In the genomic region with DNA sequence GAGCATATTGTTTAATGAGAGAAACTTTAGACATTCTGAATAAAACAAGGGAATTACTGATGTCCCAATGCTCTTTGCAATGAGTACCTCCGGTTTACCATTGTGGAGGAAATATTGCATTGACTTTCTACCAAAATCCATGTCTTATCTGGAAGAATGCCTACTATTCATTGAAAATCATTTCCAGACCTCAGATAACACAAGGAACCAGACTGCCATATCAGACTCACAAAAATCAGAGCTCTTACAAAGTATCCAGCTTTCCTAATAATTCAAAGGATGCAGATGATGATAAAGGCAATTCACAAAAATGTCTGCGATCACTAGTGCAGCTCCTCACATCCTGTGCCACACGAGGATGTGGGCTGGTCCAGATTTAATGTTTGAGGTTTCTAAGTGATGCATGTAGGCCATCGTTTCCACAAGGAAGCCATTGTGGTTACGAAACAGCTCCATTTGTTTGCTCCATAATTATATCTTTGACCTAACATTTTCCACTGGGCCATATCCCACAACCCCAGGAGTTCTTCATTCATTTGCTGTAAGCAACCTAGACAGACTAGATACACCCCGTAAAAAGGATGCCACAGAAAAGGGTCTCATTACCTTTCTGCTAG, we compare ENCODE assay signal across 1 cellular context.
TF ChIP-seq lines count a peak whose summit lies in the region.

No MANE protein-coding gene starts in this region.

TF ChIP-seq in SK-N-SH, 30 proteins besides CTCF, POLR2A, EP300 and RAD21 (continued from another document):
- TF ChIP-seq FOXJ3 (CRISPR knock-in tag; IDR thresholded peaks at IDR 0.05) (no peak), RXRA (IDR thresholded peaks at IDR 0.05; ENCODE audit: borderline replicate concordance, low read depth) (no peak), SMC3 (IDR thresholded peaks at IDR 0.05; ENCODE audit: low read depth, low read length) (no peak), MEF2A (IDR thresholded peaks at IDR 0.05; ENCODE audit: borderline replicate concordance, low read depth) (no peak), MXI1 (IDR thresholded peaks at IDR 0.05; ENCODE audit: low read depth, low read length) (no peak; the same call in 1 of the 2 replicates), FOSL2 (IDR thresholded peaks at IDR 0.05; ENCODE audit: borderline replicate concordance, low read depth) (no peak), POLR2AphosphoS5 (IDR thresholded peaks at IDR 0.05; ENCODE audit: low read depth, low read length) (no peak), EZH2phosphoT487 (IDR thresholded peaks at IDR 0.05; ENCODE audit: borderline replicate concordance, low read depth) (no peak), TEAD4 (IDR thresholded peaks at IDR 0.05; ENCODE audit: borderline replicate concordance, insufficient read depth) (no peak), RCOR1 (IDR thresholded peaks at IDR 0.05; ENCODE audit: low read length) (peak; percentile 8; the same call in 1 of the 2 replicates), NFIC (IDR thresholded peaks at IDR 0.05; ENCODE audit: borderline replicate concordance) (no peak), NRF1 (IDR thresholded peaks at IDR 0.05; ENCODE audit: low read depth, low read length) (no peak), ELF1 (IDR thresholded peaks at IDR 0.05) (no peak)
- TF ChIP-seq, protein P1, sequence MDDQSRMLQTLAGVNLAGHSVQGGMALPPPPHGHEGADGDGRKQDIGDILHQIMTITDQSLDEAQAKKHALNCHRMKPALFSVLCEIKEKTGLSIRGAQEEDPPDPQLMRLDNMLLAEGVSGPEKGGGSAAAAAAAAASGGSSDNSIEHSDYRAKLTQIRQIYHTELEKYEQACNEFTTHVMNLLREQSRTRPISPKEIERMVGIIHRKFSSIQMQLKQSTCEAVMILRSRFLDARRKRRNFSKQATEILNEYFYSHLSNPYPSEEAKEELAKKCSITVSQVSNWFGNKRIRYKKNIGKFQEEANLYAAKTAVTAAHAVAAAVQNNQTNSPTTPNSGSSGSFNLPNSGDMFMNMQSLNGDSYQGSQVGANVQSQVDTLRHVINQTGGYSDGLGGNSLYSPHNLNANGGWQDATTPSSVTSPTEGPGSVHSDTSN (IDR thresholded peaks at IDR 0.05): no peak
- TF ChIP-seq, protein P2, sequence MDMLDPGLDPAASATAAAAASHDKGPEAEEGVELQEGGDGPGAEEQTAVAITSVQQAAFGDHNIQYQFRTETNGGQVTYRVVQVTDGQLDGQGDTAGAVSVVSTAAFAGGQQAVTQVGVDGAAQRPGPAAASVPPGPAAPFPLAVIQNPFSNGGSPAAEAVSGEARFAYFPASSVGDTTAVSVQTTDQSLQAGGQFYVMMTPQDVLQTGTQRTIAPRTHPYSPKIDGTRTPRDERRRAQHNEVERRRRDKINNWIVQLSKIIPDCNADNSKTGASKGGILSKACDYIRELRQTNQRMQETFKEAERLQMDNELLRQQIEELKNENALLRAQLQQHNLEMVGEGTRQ (IDR thresholded peaks at IDR 0.05; ENCODE audit: borderline replicate concordance, low read depth, low read length): no peak
